Comparison of ENCODE assay signal across 22 cellular contexts in the genomic region with DNA sequence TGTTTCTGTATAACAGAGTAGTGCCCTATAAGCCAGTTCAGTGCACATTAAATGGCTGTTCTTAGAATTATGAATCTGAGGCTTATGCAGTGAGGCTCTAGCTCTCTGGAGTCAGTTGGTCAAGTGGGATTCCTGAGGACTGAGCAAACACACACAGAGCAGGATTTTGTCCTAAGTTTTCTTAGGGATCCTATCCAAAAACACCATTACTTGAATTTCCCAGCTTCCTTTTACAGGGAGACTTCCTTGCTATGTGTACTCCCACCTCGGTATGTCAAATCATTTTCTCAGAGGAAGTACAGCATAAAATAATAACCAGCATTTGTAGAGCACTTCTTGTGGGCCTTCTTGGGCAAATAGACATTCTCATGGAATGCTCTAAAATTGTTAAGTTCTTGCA.
DNase-seq lines count a peak whose midpoint lies in the region; ATAC-seq, FAIRE-seq and TF ChIP-seq lines count a peak whose summit lies in the region.
"Had no signal": no experiment of that assay in that cellular context is flagged by ENCODE, and none has a peak within 500 bp of the region (broad histone marks: within the 10 kb centered on the region; RNA-seq: fewer than 3 reads in every experiment).

No MANE protein-coding gene starts in this region.

- H3K4me3 Mint-ChIP-seq in CD8-positive, alpha-beta memory T cell, result no peak overlapping the region
- H3K4me3 Mint-ChIP-seq in activated T-helper 2 cell treated with anti-CD3 and anti-CD28 coated beads, Interferon-gamma antibody, Interleukin-2, Interleukin-4, amounts not matched to agents 10 μg/mL and 5 μg/mL and 100 μg/mL, durations not matched to agents 14 hours and 24 hours and 36 hours (ENCODE audit: low read depth), result no peak overlapping the region
- H3K4me3 Mint-ChIP-seq: activated T-helper 17 cell treated with anti-CD3 and anti-CD28 coated beads, Interleukin-2, amount 50 U/mL, for 72 hours; brain; GM23338 had no signal

- in situ Hi-C loops in astrocyte of the cerebellum (cut with HindIII; ENCODE audit: low sequenced_read_pairs), result no loop called here

- H3K4me1 ChIP-seq in cardiac muscle cell (ENCODE audit: low read depth) (no peaks in the 10 kb centered on the region), left ventricle myocardium inferior (no peaks in the 10 kb centered on the region)
- H3K4me1 ChIP-seq in CD8-positive, alpha-beta memory T cell (ENCODE audit: insufficient read depth, low read length), result no peaks in the 10 kb centered on the region
- H3K4me1 ChIP-seq: esophagus muscularis mucosa, transverse colon had no signal

- CTCF ChIA-PET in CD8-positive, alpha-beta memory T cell (lab: Charles Lee), result no interaction called here

- no peak for ATAC-seq in GM21529 (IDR thresholded peaks at IDR 0.05; ENCODE audit: unreplicated experiment)
- ATAC-seq: activated T-helper 17 cell treated with anti-CD3 and anti-CD28 coated beads, Interleukin-2, amount 50 U/mL, for 72 hours; GM23338 had no signal

- H3K27me3 Mint-ChIP-seq in CD8-positive, alpha-beta memory T cell, result no peaks in the 10 kb centered on the region
- H3K27me3 Mint-ChIP-seq in activated T-helper 2 cell treated with anti-CD3 and anti-CD28 coated beads, Interferon-gamma antibody, Interleukin-2, Interleukin-4, amounts not matched to agents 10 μg/mL and 5 μg/mL and 100 μg/mL, durations not matched to agents 14 hours and 24 hours and 36 hours (ENCODE audit: low read depth), result no peaks in the 10 kb centered on the region
- H3K27me3 Mint-ChIP-seq: activated T-helper 17 cell treated with anti-CD3 and anti-CD28 coated beads, Interleukin-2, amount 50 U/mL, for 72 hours; brain; progenitor cell of endocrine pancreas had no signal

- H3K9me3 ChIP-seq in cardiac muscle cell (ENCODE audit: low read depth), result no peaks in the 10 kb centered on the region
- no peaks in the 10 kb centered on the region for H3K9me3 ChIP-seq in left ventricle myocardium inferior (replicated peaks)
- no peaks in the 10 kb centered on the region for H3K9me3 ChIP-seq in CD8-positive, alpha-beta memory T cell (ENCODE audit: low read length)
- H3K9me3 ChIP-seq: esophagus muscularis mucosa, transverse colon had no signal

- FAIRE-seq in RCC 7860 (lab: Jason Lieb, UNC), result no peak
- FAIRE-seq: GM12892 had no signal

- DNase-seq in cardiac muscle cell (ENCODE audit: low read depth in 1 of 2, low spot score in 1 of 2) (peak in 1 of 2 donors; percentile 32), left ventricle myocardium inferior (no peak), astrocyte of the cerebellum (ENCODE audit: low read depth) (peak; percentile 11), kidney tubule cell (ENCODE audit: low spot score) (peak; percentile 30), RCC 7860 (ENCODE audit: low spot score) (no peak)
- no peak for DNase-seq in CD8-positive, alpha-beta memory T cell
- DNase-seq in activated T-helper 2 cell treated with anti-CD3 and anti-CD28 coated beads, Interferon-gamma antibody, Interleukin-2, Interleukin-4, amounts not matched to agents 10 μg/mL and 5 μg/mL and 100 μg/mL, durations not matched to agents 14 hours and 24 hours and 36 hours (ENCODE audit: low spot score), result no peak
- DNase-seq: activated CD8-positive, alpha-beta memory T cell treated with anti-CD3 and anti-CD28 coated beads for 24 hours; COR-L47; hypothalamus; NCI-H1436; T-helper 1 cell; transverse colon had no signal

- POLR2A ChIA-PET in CD8-positive, alpha-beta memory T cell (lab: Charles Lee), result no interaction called here

- H3K4me3 ChIP-seq in cardiac muscle cell (no peak overlapping the region), left ventricle myocardium inferior (no peak overlapping the region), astrocyte of the cerebellum (ENCODE audit: low read depth, low read length) (no peak overlapping the region)
- no peak overlapping the region for H3K4me3 ChIP-seq in CD8-positive, alpha-beta memory T cell (ENCODE audit: low read length)
- H3K4me3 ChIP-seq: esophagus muscularis mucosa, GM23338, smooth muscle cell, transverse colon had no signal

- no peaks in the 10 kb centered on the region for H3K9me3 Mint-ChIP-seq in CD8-positive, alpha-beta memory T cell
- H3K9me3 Mint-ChIP-seq in activated T-helper 2 cell treated with anti-CD3 and anti-CD28 coated beads, Interferon-gamma antibody, Interleukin-2, Interleukin-4, amounts not matched to agents 10 μg/mL and 5 μg/mL and 100 μg/mL, durations not matched to agents 14 hours and 24 hours and 36 hours, result no peaks in the 10 kb centered on the region
- H3K9me3 Mint-ChIP-seq: activated T-helper 17 cell treated with anti-CD3 and anti-CD28 coated beads, Interleukin-2, amount 50 U/mL, for 72 hours; brain; GM23338 had no signal

- peak overlapping the region; percentile 61 for H3K27ac ChIP-seq in cardiac muscle cell
- no peak overlapping the region for H3K27ac ChIP-seq in left ventricle myocardium inferior (replicated peaks)
- no peak overlapping the region for H3K27ac ChIP-seq in CD8-positive, alpha-beta memory T cell (ENCODE audit: low read depth, low read length)
- H3K27ac ChIP-seq: esophagus muscularis mucosa, RWPE1, transverse colon had no signal

- H3K4me1 Mint-ChIP-seq in CD8-positive, alpha-beta memory T cell, result peaks cover 0 to 2% (median 0%) of the 10 kb centered on the region in 3 donors
- no peaks in the 10 kb centered on the region for H3K4me1 Mint-ChIP-seq in activated T-helper 2 cell treated with anti-CD3 and anti-CD28 coated beads, Interferon-gamma antibody, Interleukin-2, Interleukin-4, amounts not matched to agents 10 μg/mL and 5 μg/mL and 100 μg/mL, durations not matched to agents 14 hours and 24 hours and 36 hours (ENCODE audit: low read depth)
- H3K4me1 Mint-ChIP-seq: activated T-helper 17 cell treated with anti-CD3 and anti-CD28 coated beads, Interleukin-2, amount 50 U/mL, for 72 hours; brain; GM23338 had no signal

- H3K36me3 Mint-ChIP-seq in CD8-positive, alpha-beta memory T cell, result peaks cover 0 to 7% (median 0%) of the 10 kb centered on the region in 3 donors
- H3K36me3 Mint-ChIP-seq in activated T-helper 2 cell treated with anti-CD3 and anti-CD28 coated beads, Interferon-gamma antibody, Interleukin-2, Interleukin-4, amounts not matched to agents 10 μg/mL and 5 μg/mL and 100 μg/mL, durations not matched to agents 14 hours and 24 hours and 36 hours (ENCODE audit: low read depth), result peaks cover 3% of the 10 kb centered on the region
- H3K36me3 Mint-ChIP-seq: brain had no signal

- no peaks in the 10 kb centered on the region for H3K36me3 ChIP-seq in cardiac muscle cell
- H3K36me3 ChIP-seq in left ventricle myocardium inferior, result peaks cover 4% of the 10 kb centered on the region
- no peaks in the 10 kb centered on the region for H3K36me3 ChIP-seq in CD8-positive, alpha-beta memory T cell (ENCODE audit: insufficient read depth, low read length)
- H3K36me3 ChIP-seq: transverse colon had no signal

- intact Hi-C loops in left ventricle myocardium inferior (cut with micrococcal nuclease), result no loop called here
- intact Hi-C loops in activated T-helper 2 cell treated with anti-CD3 and anti-CD28 coated beads, Interferon-gamma antibody, Interleukin-2, Interleukin-4, amounts not matched to agents 10 μg/mL and 5 μg/mL and 100 μg/mL, durations not matched to agents 14 hours and 24 hours and 36 hours (cut with micrococcal nuclease), result loop anchor here (10.0 kb wide), 1 partner anchor 277 kb away; no protein-coding TSS in a partner anchor

- H3K27ac Mint-ChIP-seq in CD8-positive, alpha-beta memory T cell, result peak overlapping the region in 3 of 8 donors; percentile 2 to 29 (median 4)
- H3K27ac Mint-ChIP-seq in activated T-helper 2 cell treated with anti-CD3 and anti-CD28 coated beads, Interferon-gamma antibody, Interleukin-2, Interleukin-4, amounts not matched to agents 10 μg/mL and 5 μg/mL and 100 μg/mL, durations not matched to agents 14 hours and 24 hours and 36 hours, result no peak overlapping the region
- H3K27ac Mint-ChIP-seq: activated T-helper 17 cell treated with anti-CD3 and anti-CD28 coated beads, Interleukin-2, amount 50 U/mL, for 72 hours; brain; GM23338; progenitor cell of endocrine pancreas had no signal

- H3K27me3 ChIP-seq in cardiac muscle cell (no peaks in the 10 kb centered on the region), left ventricle myocardium inferior (ENCODE audit: low read depth) (no peaks in the 10 kb centered on the region)
- H3K27me3 ChIP-seq in CD8-positive, alpha-beta memory T cell (ENCODE audit: insufficient read depth, low read length, poor library complexity, severe bottlenecking), result no peaks in the 10 kb centered on the region
- H3K27me3 ChIP-seq: esophagus muscularis mucosa, transverse colon had no signal

- no peak for TF ChIP-seq CTCF in cardiac muscle cell (IDR thresholded peaks at IDR 0.05; ENCODE audit: low read depth, low read length)
- no peak for TF ChIP-seq CTCF in left ventricle myocardium inferior (IDR thresholded peaks at IDR 0.05; ENCODE audit: borderline replicate concordance)
- no peak for TF ChIP-seq CTCF in astrocyte of the cerebellum (IDR thresholded peaks at IDR 0.05; ENCODE audit: low read depth, low read length, missing control alignments)

Comparison
In these comparisons a context has a peak if more than half of its experiments do, and no peak if none do; other contexts are left out.
1. DNase-seq: peak in astrocyte of the cerebellum (single experiment) and kidney tubule cell (single experiment); none in left ventricle myocardium inferior (single experiment), CD8-positive, alpha-beta memory T cell (0 of 5), RCC 7860 (single experiment) and activated T-helper 2 cell treated with anti-CD3 and anti-CD28 coated beads, Interferon-gamma antibody, Interleukin-2, Interleukin-4, amounts not matched to agents 10 μg/mL and 5 μg/mL and 100 μg/mL, durations not matched to agents 14 hours and 24 hours and 36 hours (single experiment).